ENCODE assay signal across 8 cellular contexts in genomic region chr19:41352609-41353465, GRCh38. TPM values are rescaled to one million over a fixed set of nuclear protein-coding genes. Genes with fewer than 3 reads are reported as not detected.
A peak's percentile ranks its signal among the peaks of the same experiment; 100 is the strongest.
DNase-seq lines count a peak whose midpoint lies in the region; ATAC-seq and TF ChIP-seq lines count a peak whose summit lies in the region.

No MANE protein-coding gene starts in this region.

- no CpG with 5 or more reads among the region's 71 CpGs for WGBS in trophoblast cell (ENCODE audit: extremely low coverage, insufficient coverage, insufficient read length)
- WGBS in upper lobe of left lung, 2 donors = 0 to 1% methylated on average over 33 to 62 of the region's 71 CpGs

- H3K79me2 ChIP-seq in GM23338 (replicated peaks; ENCODE audit: insufficient read depth) (no peaks in the 10 kb centered on the region), trophoblast cell (ENCODE audit: control insufficient read depth, insufficient read depth, low read length, poor library complexity) (peaks cover 18% of the 10 kb centered on the region)

- no peaks in the 10 kb centered on the region; the same call in 2 of the 3 replicates for H3K9me3 Mint-ChIP-seq in GM23338

- DNase-seq in AG09319 (ENCODE audit: extremely low read depth, low read depth) (no peak), GM23338 (ENCODE audit: low spot score) (peak; percentile 78), RPMI7951 (ENCODE audit: low read depth) (peak; percentile 59), head of caudate nucleus (peak in 25 of 42 donors; percentile 15 to 67 (median 50)), trophoblast cell (peak in 1 of 2 donors; percentile 53), upper lobe of left lung (peak; percentile 79 to 95)
- peak; percentile 93 for DNase-seq in activated effector memory CD4-positive, alpha-beta T cell treated with anti-CD3 and anti-CD28 coated beads, Interleukin-2, amount 50 U/mL, for 16 hours

- H3K4ac ChIP-seq in trophoblast cell (ENCODE audit: low read depth, low read length) = peak overlapping the region; percentile 77

- peak overlapping the region; percentile 42 for H4K8ac ChIP-seq in trophoblast cell (ENCODE audit: low read depth, low read length)

- peak overlapping the region; percentile 67 for H2BK12ac ChIP-seq in trophoblast cell (ENCODE audit: low read length)

- peak overlapping the region; percentile 86 for H3K14ac ChIP-seq in trophoblast cell (ENCODE audit: low read length)

- peaks cover 26% of the 10 kb centered on the region for H3K79me1 ChIP-seq in trophoblast cell (ENCODE audit: low read length)

- peak overlapping the region; percentile 62 for H3K9ac ChIP-seq in trophoblast cell (ENCODE audit: low read length)

- H3K23ac ChIP-seq in trophoblast cell (ENCODE audit: low read length) = no peak overlapping the region

- H3K36me3 ChIP-seq in GM23338 (ENCODE audit: insufficient read depth) (no peaks in the 10 kb centered on the region), trophoblast cell (ENCODE audit: control insufficient read depth in 1 of 2, insufficient read depth in 2 of 2, low read length in 2 of 2) (peaks cover 4 to 5% of the 10 kb centered on the region in 2 experiments), upper lobe of left lung (peaks cover 0 to 6% (median 3%) of the 10 kb centered on the region in 4 donors)

- no peak for TF ChIP-seq EP300 in upper lobe of left lung (IDR thresholded peaks at IDR 0.05)

- peak overlapping the region; percentile 93 for H3K18ac ChIP-seq in trophoblast cell (ENCODE audit: low read length)

- H3K4me2 ChIP-seq in GM23338 (peak overlapping the region; percentile 98), trophoblast cell (ENCODE audit: low read length) (peak overlapping the region; percentile 75)

- no peak overlapping the region; the same call in 1 of the 2 replicates for H3K27ac Mint-ChIP-seq in GM23338

- H4K12ac ChIP-seq in trophoblast cell (ENCODE audit: low read depth, low read length) = peak overlapping the region; percentile 14

- intact Hi-C loops in head of caudate nucleus (cut with DNase I) = no loop called here

- H3K36me3 Mint-ChIP-seq in GM23338 (ENCODE audit: low read depth) = peaks cover 2% of the 10 kb centered on the region; the same call in 2 of the 3 replicates

- no peaks in the 10 kb centered on the region for H3K9me2 ChIP-seq in GM23338 (ENCODE audit: insufficient read depth)

- H2AFZ ChIP-seq in GM23338 (peak overlapping the region; percentile 96), trophoblast cell (ENCODE audit: insufficient read depth, low read length, poor library complexity) (peak overlapping the region; percentile 8)

- TF ChIP-seq CTCF in AG09319 (IDR thresholded peaks at IDR 0.05; ENCODE audit: low read depth, low read length) = peak; percentile 70
- TF ChIP-seq CTCF in GM23338 (conservative IDR thresholded peaks at IDR 0.05; ENCODE audit: low read depth in 2 of 2) = peak; percentile 53 to 55
- TF ChIP-seq CTCF in upper lobe of left lung (IDR thresholded peaks at IDR 0.05) = peak; percentile 29 to 72 (median 44)

- ATAC-seq in GM23338 = peak; percentile 32
- peak; percentile 12 to 42 for ATAC-seq in upper lobe of left lung (ENCODE audit: low FRiP score in 2 of 2)
- no peak for ATAC-seq in HG02610 (IDR thresholded peaks at IDR 0.05; ENCODE audit: unreplicated experiment)

- H4K91ac ChIP-seq in trophoblast cell (ENCODE audit: low read depth, low read length) = peak overlapping the region; percentile 86

- peaks cover 12% of the 10 kb centered on the region; the same call in 1 of the 2 replicates for H3K4me1 ChIP-seq in GM23338 (ENCODE audit: insufficient read depth)
- H3K4me1 ChIP-seq in trophoblast cell (ENCODE audit: control insufficient read depth in 1 of 2, insufficient read depth in 2 of 2, low read length in 2 of 2) = peaks cover 0 to 8% of the 10 kb centered on the region in 2 experiments
- H3K4me1 ChIP-seq in upper lobe of left lung = peaks cover 45 to 89% (median 63%) of the 10 kb centered on the region in 4 donors

- H3F3A ChIP-seq in GM23338 (replicated peaks; ENCODE audit: low read depth) = peaks cover 6% of the 10 kb centered on the region; the same call in 1 of the 2 replicates

- H3K4me3 ChIP-seq in GM23338 (peak overlapping the region; percentile 91), trophoblast cell (ENCODE audit: low read depth, low read length) (peak overlapping the region; percentile 82), upper lobe of left lung (peak overlapping the region; percentile 59 to 90 (median 77))

- no peak for TF ChIP-seq POLR2A in upper lobe of left lung (IDR thresholded peaks at IDR 0.05)

- H3K27me3 ChIP-seq in GM23338 (ENCODE audit: insufficient read depth) (peaks cover 42% of the 10 kb centered on the region), trophoblast cell (ENCODE audit: insufficient read depth, low read length) (peaks cover 13% of the 10 kb centered on the region), upper lobe of left lung (no peaks in the 10 kb centered on the region)

- H2BK120ac ChIP-seq in trophoblast cell (ENCODE audit: insufficient read depth, low read length, poor library complexity) = peak overlapping the region; percentile 67

- 0 out of 2 replicates have a peak, but pooled peaks cover 3% of the 10 kb centered on the region for H4K20me1 ChIP-seq in GM23338 (replicated peaks; ENCODE audit: insufficient read depth)

- H3K27ac ChIP-seq in GM23338 (ENCODE audit: low read depth) (no peak overlapping the region), trophoblast cell (ENCODE audit: low read depth, low read length) (peak overlapping the region; percentile 70), upper lobe of left lung (peak overlapping the region; percentile 75 to 95 (median 89))

- peak overlapping the region; percentile 37 for H2AK5ac ChIP-seq in trophoblast cell (ENCODE audit: low read length)

- H2BK5ac ChIP-seq in trophoblast cell (ENCODE audit: low read depth, low read length, poor library complexity) = peak overlapping the region; percentile 29

- peaks cover 64% of the 10 kb centered on the region for H3K27me3 Mint-ChIP-seq in GM23338 (ENCODE audit: insufficient read depth, low read depth, poor library complexity)

- H3K4me1 Mint-ChIP-seq in GM23338 = peaks cover 19% of the 10 kb centered on the region

- H3K9me3 ChIP-seq in trophoblast cell (ENCODE audit: insufficient read depth, low read depth, low read length) (peaks cover 5% of the 10 kb centered on the region), upper lobe of left lung (no peaks in the 10 kb centered on the region)

- H3K4me3 Mint-ChIP-seq in GM23338 = peak overlapping the region; percentile 87

TF ChIP-seq in GM23338, 12 proteins besides CTCF, POLR2A, EP300 and RAD21:
- TF ChIP-seq JUNB (IDR thresholded peaks at IDR 0.05; ENCODE audit: unreplicated experiment) (no peak), ZNF114 (CRISPR knock-in tag; IDR thresholded peaks at IDR 0.05) (no peak)

RNA-seq across cellular contexts. Expression of gene TGFB1, which starts 0.9 kb away (rescaled TPM):
- total RNA-seq in GM23338 (2014; rRNA removed; shearing (Covaris generic)) = 6.7 and 7.9 TPM in 2 replicates
- polyA plus RNA-seq in GM23338 (2016; fragmentation: Nextera tagmentation; extraction: Ambion mirVana) = 0.99 and 1.4 TPM in 2 replicates
- 15.2 and 18.1 TPM in 2 replicates for total RNA-seq in RPMI7951 (2014; rRNA removed; shearing (Covaris generic))
- 140 and 142 TPM in 2 replicates for polyA plus RNA-seq in trophoblast cell (2013)
- total RNA-seq in upper lobe of left lung = 100 to 1,000 TPM in 2 of 6 donors, 10 to 100 TPM in 4; 28.5 to 138 (median 76.8) TPM

RNA-seq across cellular contexts. Expression of gene B9D2, which starts 11.1 kb away (rescaled TPM):
- total RNA-seq in GM23338 (2014; rRNA removed; shearing (Covaris generic)) = 2.7 and 3.0 TPM in 2 replicates
- 4.9 and 7.4 TPM in 2 replicates for polyA plus RNA-seq in GM23338 (2016; fragmentation: Nextera tagmentation; extraction: Ambion mirVana)
- total RNA-seq in RPMI7951 (2014; rRNA removed; shearing (Covaris generic)) = 10.9 and 12.9 TPM in 2 replicates
- polyA plus RNA-seq in trophoblast cell (2013) = 3.2 TPM in 2 replicates
- total RNA-seq in upper lobe of left lung = 10 to 100 TPM in 3 of 6 donors, 1 to 10 TPM in 2, not detected in 1; 7.0 to 17.2 (median 10.3) TPM

RNA-seq across cellular contexts. Expression of gene TMEM91, which starts 23.5 kb away (rescaled TPM):
- 9.3 and 9.5 TPM in 2 replicates for total RNA-seq in GM23338 (2014; rRNA removed; shearing (Covaris generic))
- polyA plus RNA-seq in GM23338 (2016; fragmentation: Nextera tagmentation; extraction: Ambion mirVana) = 8.1 and 10.6 TPM in 2 replicates
- 2.4 and 4.8 TPM in 2 replicates for total RNA-seq in RPMI7951 (2014; rRNA removed; shearing (Covaris generic))
- 2.8 and 3.3 TPM in 2 replicates for polyA plus RNA-seq in trophoblast cell (2013)
- 10 to 100 TPM; 18.7 to 65.0 (median 29.3) TPM for total RNA-seq in upper lobe of left lung

RNA-seq across cellular contexts. Expression of gene CCDC97, which starts 42.9 kb away (rescaled TPM):
- total RNA-seq in GM23338 (2014; rRNA removed; shearing (Covaris generic)) = 8.0 and 9.7 TPM in 2 replicates
- polyA plus RNA-seq in GM23338 (2016; fragmentation: Nextera tagmentation; extraction: Ambion mirVana) = 8.2 and 11.0 TPM in 2 replicates
- 8.2 and 9.3 TPM in 2 replicates for total RNA-seq in RPMI7951 (2014; rRNA removed; shearing (Covaris generic))
- polyA plus RNA-seq in trophoblast cell (2013) = 24.7 and 26.3 TPM in 2 replicates
- 10 to 100 TPM; 22.0 to 36.7 (median 27.0) TPM for total RNA-seq in upper lobe of left lung

RNA-seq across cellular contexts. Expression of gene EXOSC5, which starts 44.3 kb away (rescaled TPM):
- 65.1 and 65.4 TPM in 2 replicates for total RNA-seq in GM23338 (2014; rRNA removed; shearing (Covaris generic))
- polyA plus RNA-seq in GM23338 (2016; fragmentation: Nextera tagmentation; extraction: Ambion mirVana) = 116 and 125 TPM in 2 replicates
- total RNA-seq in RPMI7951 (2014; rRNA removed; shearing (Covaris generic)) = 36.8 and 59.3 TPM in 2 replicates
- polyA plus RNA-seq in trophoblast cell (2013) = 8.1 and 8.4 TPM in 2 replicates
- 10 to 100 TPM in 4 of 6 donors, 1 to 10 TPM in 1, under 1 TPM in 1; 0.89 to 18.4 (median 16.0) TPM for total RNA-seq in upper lobe of left lung
